Comparison of ENCODE assay signal across 14 cellular contexts in genomic region chr11:18265949-18266348, GRCh38. TPM values are rescaled to one million over a fixed set of nuclear protein-coding genes. Genes with fewer than 3 reads are reported as not detected.
DNase-seq lines count a peak whose midpoint lies in the region; ATAC-seq, FAIRE-seq and TF ChIP-seq lines count a peak whose summit lies in the region.
"Had no signal": no experiment of that assay in that cellular context is flagged by ENCODE, and none has a peak within 500 bp of the region (broad histone marks: within the 10 kb centered on the region; RNA-seq: fewer than 3 reads in every experiment).

Gene SAA1 (plus strand): TSS chr11:18266264. CDS start chr11:18266888, 624 bp downstream.

- dilution Hi-C loops in keratinocyte (cut with MboI; ENCODE audit: extremely low pct_ligation_motif_present, low sequenced_read_pairs) = no loop called here

- no peak within 1 kb of the TSS for H3K4me3 Mint-ChIP-seq in Calu3 (ENCODE audit: low read depth, unreplicated experiment)
- no peak within 1 kb of the TSS for H3K4me3 Mint-ChIP-seq in type B pancreatic cell

- TF ChIP-seq CTCF in Calu3 (IDR thresholded peaks at IDR 0.05; ENCODE audit: unreplicated experiment) = no peak
- no peak for TF ChIP-seq CTCF in ascending aorta (IDR thresholded peaks at IDR 0.05)
- no peak for TF ChIP-seq CTCF in keratinocyte (optimal IDR thresholded peaks at IDR 0.05 in 1 of 3, IDR thresholded peaks at IDR 0.05 in 1 of 3, conservative IDR thresholded peaks at IDR 0.05 in 1 of 3; ENCODE audit: extremely low read depth in 1 of 3, insufficient read depth in 2 of 3, low read length in 3 of 3)
- no peak for TF ChIP-seq CTCF in psoas muscle (IDR thresholded peaks at IDR 0.05)
- TF ChIP-seq CTCF in type B pancreatic cell (conservative IDR thresholded peaks at IDR 0.05) = no peak
- TF ChIP-seq CTCF in GM13977 (IDR thresholded peaks at IDR 0.05; ENCODE audit: extremely low read depth, insufficient read depth, missing control alignments) = no peak

- H3K27me3 ChIP-seq in ascending aorta = no peaks in the 10 kb centered on the region
- H3K27me3 ChIP-seq in keratinocyte (ENCODE audit: control insufficient read depth, extremely low read depth, insufficient read depth, low read length) = no peaks in the 10 kb centered on the region
- H3K27me3 ChIP-seq in psoas muscle (ENCODE audit: insufficient read depth in 3 of 3, low read length in 2 of 3) = peaks cover 0 to 4% (median 0%) of the 10 kb centered on the region in 3 donors

- H2AFZ ChIP-seq in keratinocyte (ENCODE audit: control insufficient read depth, low read length) = no peak within 1 kb of the TSS

- H3K79me2 ChIP-seq in keratinocyte (ENCODE audit: control insufficient read depth, insufficient read depth, low read length) = no peaks in the 10 kb centered on the region

- H3K4me1 ChIP-seq in ascending aorta = no peaks in the 10 kb centered on the region
- peaks cover 5% of the 10 kb centered on the region for H3K4me1 ChIP-seq in keratinocyte (ENCODE audit: control insufficient read depth, extremely low read depth, insufficient read depth, low read length)
- no peaks in the 10 kb centered on the region for H3K4me1 ChIP-seq in psoas muscle

- no peak for FAIRE-seq in keratinocyte (lab: Jason Lieb, UNC)

- peaks cover 0 to 1% of the 10 kb centered on the region in 2 donors for H3K36me3 ChIP-seq in ascending aorta
- H3K36me3 ChIP-seq in keratinocyte (ENCODE audit: control insufficient read depth in 2 of 2, extremely low read depth in 1 of 2, insufficient read depth in 2 of 2, low read length in 2 of 2) = no peaks in the 10 kb centered on the region
- no peaks in the 10 kb centered on the region for H3K36me3 ChIP-seq in psoas muscle (ENCODE audit: insufficient read depth in 1 of 2, low read depth in 1 of 2)

- ATAC-seq in psoas muscle = peak; percentile 15 to 72 (median 47)
- no peak for ATAC-seq in GM21717 (IDR thresholded peaks at IDR 0.05; ENCODE audit: unreplicated experiment)
- no peak for ATAC-seq in GM18498 (IDR thresholded peaks at IDR 0.05; ENCODE audit: unreplicated experiment)

- 48 to 56% (median 51%) methylated on average over 8 of the region's 8 CpGs for WGBS in psoas muscle, 3 donors

- no peak within 1 kb of the TSS for H3K27ac Mint-ChIP-seq in Calu3 (ENCODE audit: unreplicated experiment)
- H3K27ac Mint-ChIP-seq in type B pancreatic cell = no peak within 1 kb of the TSS

- H3K4me3 ChIP-seq in ascending aorta = no peak within 1 kb of the TSS
- H3K4me3 ChIP-seq in keratinocyte (ENCODE audit: control insufficient read depth in 2 of 3, extremely low read depth in 1 of 3, insufficient read depth in 2 of 3, low read depth in 1 of 3, low read length in 3 of 3) = no peak within 1 kb of the TSS
- no peak within 1 kb of the TSS for H3K4me3 ChIP-seq in psoas muscle

- H3K27me3 Mint-ChIP-seq in Calu3 (ENCODE audit: unreplicated experiment) = no peaks in the 10 kb centered on the region
- H3K27me3 Mint-ChIP-seq in type B pancreatic cell = peaks cover 13% of the 10 kb centered on the region
- H3K27me3 Mint-ChIP-seq: central memory CD8-positive, alpha-beta T cell had no signal

- H3K36me3 Mint-ChIP-seq in Calu3 (ENCODE audit: insufficient read depth, unreplicated experiment) (peaks cover 7% of the 10 kb centered on the region), type B pancreatic cell (no peaks in the 10 kb centered on the region)

- intact Hi-C loops in Calu3 (cut with micrococcal nuclease; ENCODE audit: unreplicated experiment) = no loop called here
- intact Hi-C loops in ascending aorta (cut with DNase I) = no loop called here
- intact Hi-C loops in psoas muscle (cut with DNase I) = loop anchor here in 1 of 2 donors (10.0 kb wide), 1 partner anchor 721 kb away; the partner anchor contains the start of genes OTOG and USH1C

- CTCF ChIA-PET in Calu3 (lab: Charles Lee) = interaction anchor here (0.7 kb wide), 1 partner anchor 370 kb away, joined by 3 read pairs; no protein-coding TSS in a partner anchor

- in situ Hi-C loops in GM13977 (cut with MboI; ENCODE audit: low pct_unique_long_range_greater_than_20kb, low sequenced_read_pairs, unreplicated experiment) = no loop called here

- H3K27ac ChIP-seq in ascending aorta (no peak within 1 kb of the TSS), keratinocyte (ENCODE audit: control insufficient read depth, insufficient read depth, low read length) (no peak within 1 kb of the TSS), psoas muscle (no peak within 1 kb of the TSS)

- no peaks in the 10 kb centered on the region for H4K20me1 ChIP-seq in keratinocyte (ENCODE audit: control insufficient read depth, extremely low read depth, insufficient read depth, low read length)

- H3K9me3 Mint-ChIP-seq in Calu3 (ENCODE audit: low read depth, unreplicated experiment) = no peaks in the 10 kb centered on the region
- no peaks in the 10 kb centered on the region for H3K9me3 Mint-ChIP-seq in type B pancreatic cell
- H3K9me3 Mint-ChIP-seq: central memory CD8-positive, alpha-beta T cell had no signal

- no peaks in the 10 kb centered on the region for H3K9me3 ChIP-seq in ascending aorta
- no peaks in the 10 kb centered on the region for H3K9me3 ChIP-seq in keratinocyte (ENCODE audit: control insufficient read depth, low read depth, low read length)
- no peaks in the 10 kb centered on the region for H3K9me3 ChIP-seq in psoas muscle

- no peak within 1 kb of the TSS for H3K9ac ChIP-seq in keratinocyte (ENCODE audit: control insufficient read depth, extremely low read depth, insufficient read depth, low read length)

- no TSS peak for BruUV-seq in Calu3 (replicated peaks; lab: Mats Ljungman, UMichigan)

- DNase-seq in Calu3 = peak; percentile 34
- DNase-seq in ascending aorta (ENCODE audit: low spot score in 2 of 2) = no peak
- no peak for DNase-seq in keratinocyte (ENCODE audit: low read depth, low spot score)
- DNase-seq in psoas muscle = no peak
- DNase-seq in type B pancreatic cell (ENCODE audit: extremely low spot score, unreplicated experiment) = no peak
- DNase-seq in GM13977 (ENCODE audit: low spot score) = no peak
- DNase-seq: activated naive CD4-positive, alpha-beta T cell; DMS79; mesendoderm; NCI-H2171 treated with DMSO at 0.1 percent for 48 hours; nucleus accumbens had no signal

- H3K4me1 Mint-ChIP-seq in Calu3 (ENCODE audit: low read depth, unreplicated experiment) (peaks cover 31% of the 10 kb centered on the region), type B pancreatic cell (ENCODE audit: unreplicated experiment) (no peaks in the 10 kb centered on the region)

- no peaks in the 10 kb centered on the region for H3K9me1 ChIP-seq in keratinocyte (ENCODE audit: control insufficient read depth, extremely low read depth, insufficient read depth, low read length)

- H3K4me2 ChIP-seq in keratinocyte (ENCODE audit: control insufficient read depth, extremely low read depth, insufficient read depth, low read depth, low read length) = no peak within 1 kb of the TSS

RNA-seq across cellular contexts. Expression of gene SAA1, which starts in this region (rescaled TPM):
- total RNA-seq in Calu3 (2022) (23.9 and 54.1 TPM in 2 replicates), ascending aorta (70.4 TPM), psoas muscle (100 to 1,000 TPM in 1 of 4 donors, 10 to 100 TPM in 3; 29.1 to 100 (median 36.2) TPM), type B pancreatic cell (ENCODE audit: low replicate concordance) (not detected in 2 replicates)
- polyA plus RNA-seq in keratinocyte (25.6 to 94.6 TPM (median 27.5 TPM) in 3 replicates), psoas muscle (10 to 100 TPM in 2 of 3 donors, 1 to 10 TPM in 1; 7.3 to 16.9 (median 14.4) TPM)
- polyA plus RNA-seq in keratinocyte (2011; ENCODE audit: low read depth) = 47.7 TPM
- 39.0 and 45.2 TPM in 2 replicates for polyA plus RNA-seq in keratinocyte (2011; cell fraction: cytosol; rRNA removed)
- polyA plus RNA-seq in keratinocyte (2011; cell fraction: nucleus; rRNA removed) = 31.7 and 40.2 TPM in 2 replicates
- 52.7 and 112 TPM in 2 replicates for polyA plus RNA-seq in keratinocyte (2012; ENCODE audit: low replicate concordance)
- polyA minus RNA-seq in keratinocyte = 5.8 to 38.9 TPM (median 9.7 TPM) in 3 replicates
- 12.1 TPM for polyA minus RNA-seq in keratinocyte (2011; cell fraction: cytosol; rRNA and poly(A)+ RNA removed)
- polyA minus RNA-seq in keratinocyte (2011; cell fraction: nucleus; rRNA and poly(A)+ RNA removed) = 11.0 and 11.4 TPM in 2 replicates

Comparison
In these comparisons a context has a peak if more than half of its experiments do, and no peak if none do; other contexts are left out.
1. RNA of gene SAA1 (total RNA-seq): 70.4 TPM in ascending aorta (single experiment), 23.9 to 54.1 TPM in Calu3 and 29.1 to 100 TPM in psoas muscle; not detected in type B pancreatic cell; every median in the first group is over 10 times any median in the second.
2. ATAC-seq: peak in psoas muscle (4 of 4); none in GM21717 (single experiment) and GM18498 (single experiment).